ENCODE assay signal across 1 cellular context in genomic region chr7:73667344-73668102, GRCh38.
A peak's percentile ranks its signal among the peaks of the same experiment; 100 is the strongest.
TF ChIP-seq lines count a peak whose summit lies in the region.

A gene with protein sequence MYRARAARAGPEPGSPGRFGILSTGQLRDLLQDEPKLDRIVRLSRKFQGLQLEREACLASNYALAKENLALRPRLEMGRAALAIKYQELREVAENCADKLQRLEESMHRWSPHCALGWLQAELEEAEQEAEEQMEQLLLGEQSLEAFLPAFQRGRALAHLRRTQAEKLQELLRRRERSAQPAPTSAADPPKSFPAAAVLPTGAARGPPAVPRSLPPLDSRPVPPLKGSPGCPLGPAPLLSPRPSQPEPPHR (plus strand): TSS chr7:73667831. CDS start chr7:73667959, 128 bp downstream.

TF ChIP-seq in HepG2, 621 proteins besides CTCF, POLR2A, EP300 and RAD21 (continued from another document and continues in another):
- TF ChIP-seq, protein P1, sequence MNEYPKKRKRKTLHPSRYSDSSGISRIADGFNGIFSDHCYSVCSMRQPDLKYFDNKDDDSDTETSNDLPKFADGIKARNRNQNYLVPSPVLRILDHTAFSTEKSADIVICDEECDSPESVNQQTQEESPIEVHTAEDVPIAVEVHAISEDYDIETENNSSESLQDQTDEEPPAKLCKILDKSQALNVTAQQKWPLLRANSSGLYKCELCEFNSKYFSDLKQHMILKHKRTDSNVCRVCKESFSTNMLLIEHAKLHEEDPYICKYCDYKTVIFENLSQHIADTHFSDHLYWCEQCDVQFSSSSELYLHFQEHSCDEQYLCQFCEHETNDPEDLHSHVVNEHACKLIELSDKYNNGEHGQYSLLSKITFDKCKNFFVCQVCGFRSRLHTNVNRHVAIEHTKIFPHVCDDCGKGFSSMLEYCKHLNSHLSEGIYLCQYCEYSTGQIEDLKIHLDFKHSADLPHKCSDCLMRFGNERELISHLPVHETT (CRISPR knock-in tag; conservative IDR thresholded peaks at IDR 0.05): no peak
- TF ChIP-seq ARID2 (CRISPR knock-in tag; IDR thresholded peaks at IDR 0.05; ENCODE audit: borderline replicate concordance) (no peak), ZNF589 (CRISPR knock-in tag; conservative IDR thresholded peaks at IDR 0.05) (no peak), ZBTB39 (CRISPR knock-in tag; IDR thresholded peaks at IDR 0.05) (no peak), SMC3 (IDR thresholded peaks at IDR 0.05; ENCODE audit: low read length) (no peak), ZMAT5 (CRISPR knock-in tag; IDR thresholded peaks at IDR 0.05; ENCODE audit: borderline replicate concordance, low read depth) (no peak), SKIL (CRISPR knock-in tag; IDR thresholded peaks at IDR 0.05; ENCODE audit: borderline replicate concordance) (no peak), ZNF24 (IDR thresholded peaks at IDR 0.05) (no peak), ZNF205 (CRISPR knock-in tag; IDR thresholded peaks at IDR 0.05) (no peak), DNMT3B (CRISPR knock-in tag; conservative IDR thresholded peaks at IDR 0.05) (no peak), RAD51 (IDR thresholded peaks at IDR 0.05; ENCODE audit: borderline replicate concordance) (no peak), ONECUT2 (CRISPR knock-in tag; IDR thresholded peaks at IDR 0.05) (no peak), KLF9 (CRISPR knock-in tag; IDR thresholded peaks at IDR 0.05; ENCODE audit: low read depth) (no peak), RBFOX2 (IDR thresholded peaks at IDR 0.05; ENCODE audit: low read depth, low read length) (peak; percentile 58), NFKBIZ (CRISPR knock-in tag; IDR thresholded peaks at IDR 0.05) (no peak), ZNF33A (CRISPR knock-in tag; IDR thresholded peaks at IDR 0.05; ENCODE audit: borderline replicate concordance) (no peak), FOXJ3 (CRISPR knock-in tag; IDR thresholded peaks at IDR 0.05; ENCODE audit: borderline replicate concordance) (no peak), RFX5 (IDR thresholded peaks at IDR 0.05; ENCODE audit: low read depth, low read length) (no peak), CREBL2 (CRISPR knock-in tag; IDR thresholded peaks at IDR 0.05; ENCODE audit: borderline replicate concordance) (no peak), KLF13 (CRISPR knock-in tag; IDR thresholded peaks at IDR 0.05) (no peak), ZNF605 (CRISPR knock-in tag; IDR thresholded peaks at IDR 0.05) (0 out of 2 replicates have a peak, but pooled peaks have one; percentile 32), ZNF710 (CRISPR knock-in tag; IDR thresholded peaks at IDR 0.05; ENCODE audit: borderline replicate concordance) (no peak), FOXA1 (IDR thresholded peaks at IDR 0.05) (no peak), FOXA1 (CRISPR knock-in tag; IDR thresholded peaks at IDR 0.05) (no peak), RBM39 (IDR thresholded peaks at IDR 0.05; ENCODE audit: low read depth, low read length, poor library complexity, severe bottlenecking) (no peak), KMT2B (CRISPR knock-in tag; IDR thresholded peaks at IDR 0.05) (no peak), HNF1B (CRISPR knock-in tag; IDR thresholded peaks at IDR 0.05) (peak; percentile 59; the same call in 1 of the 2 replicates), IRX3 (CRISPR knock-in tag; IDR thresholded peaks at IDR 0.05; ENCODE audit: borderline replicate concordance, low read depth) (no peak), PHB2 (IDR thresholded peaks at IDR 0.05; ENCODE audit: partially characterized antibody) (no peak), ZNF260 (CRISPR knock-in tag; IDR thresholded peaks at IDR 0.05; ENCODE audit: borderline replicate concordance, low read depth) (no peak), ZFP36 (IDR thresholded peaks at IDR 0.05; ENCODE audit: borderline replicate concordance, low read depth, low read length, partially characterized antibody) (no peak), ZNF670 (CRISPR knock-in tag; IDR thresholded peaks at IDR 0.05; ENCODE audit: borderline replicate concordance) (no peak), KLF16 (CRISPR knock-in tag; IDR thresholded peaks at IDR 0.05) (peak in 1 of 2 experiments; percentile 49; a peak in 1 of 4 replicates), RARG (CRISPR knock-in tag; IDR thresholded peaks at IDR 0.05; ENCODE audit: low read depth) (no peak), ZNF143 (CRISPR knock-in tag; IDR thresholded peaks at IDR 0.05) (no peak), RBAK (CRISPR knock-in tag; IDR thresholded peaks at IDR 0.05) (no peak)
- TF ChIP-seq, protein P2, sequence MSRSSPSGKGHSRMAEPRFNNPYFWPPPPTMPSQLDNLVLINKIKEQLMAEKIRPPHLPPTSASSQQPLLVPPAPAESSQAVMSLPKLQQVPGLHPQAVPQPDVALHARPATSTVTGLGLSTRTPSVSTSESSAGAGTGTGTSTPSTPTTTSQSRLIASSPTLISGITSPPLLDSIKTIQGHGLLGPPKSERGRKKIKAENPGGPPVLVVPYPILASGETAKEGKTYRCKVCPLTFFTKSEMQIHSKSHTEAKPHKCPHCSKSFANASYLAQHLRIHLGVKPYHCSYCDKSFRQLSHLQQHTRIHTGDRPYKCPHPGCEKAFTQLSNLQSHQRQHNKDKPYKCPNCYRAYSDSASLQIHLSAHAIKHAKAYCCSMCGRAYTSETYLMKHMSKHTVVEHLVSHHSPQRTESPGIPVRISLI (CRISPR knock-in tag; IDR thresholded peaks at IDR 0.05; ENCODE audit: borderline replicate concordance): peak; percentile 41; the same call in 1 of the 2 replicates
- TF ChIP-seq, protein P3, sequence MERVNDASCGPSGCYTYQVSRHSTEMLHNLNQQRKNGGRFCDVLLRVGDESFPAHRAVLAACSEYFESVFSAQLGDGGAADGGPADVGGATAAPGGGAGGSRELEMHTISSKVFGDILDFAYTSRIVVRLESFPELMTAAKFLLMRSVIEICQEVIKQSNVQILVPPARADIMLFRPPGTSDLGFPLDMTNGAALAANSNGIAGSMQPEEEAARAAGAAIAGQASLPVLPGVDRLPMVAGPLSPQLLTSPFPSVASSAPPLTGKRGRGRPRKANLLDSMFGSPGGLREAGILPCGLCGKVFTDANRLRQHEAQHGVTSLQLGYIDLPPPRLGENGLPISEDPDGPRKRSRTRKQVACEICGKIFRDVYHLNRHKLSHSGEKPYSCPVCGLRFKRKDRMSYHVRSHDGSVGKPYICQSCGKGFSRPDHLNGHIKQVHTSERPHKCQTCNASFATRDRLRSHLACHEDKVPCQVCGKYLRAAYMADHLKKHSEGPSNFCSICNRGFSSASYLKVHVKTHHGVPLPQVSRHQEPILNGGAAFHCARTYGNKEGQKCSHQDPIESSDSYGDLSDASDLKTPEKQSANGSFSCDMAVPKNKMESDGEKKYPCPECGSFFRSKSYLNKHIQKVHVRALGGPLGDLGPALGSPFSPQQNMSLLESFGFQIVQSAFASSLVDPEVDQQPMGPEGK (CRISPR knock-in tag; IDR thresholded peaks at IDR 0.05): no peak; the same call in none of the 2 replicates
- TF ChIP-seq, protein P4, sequence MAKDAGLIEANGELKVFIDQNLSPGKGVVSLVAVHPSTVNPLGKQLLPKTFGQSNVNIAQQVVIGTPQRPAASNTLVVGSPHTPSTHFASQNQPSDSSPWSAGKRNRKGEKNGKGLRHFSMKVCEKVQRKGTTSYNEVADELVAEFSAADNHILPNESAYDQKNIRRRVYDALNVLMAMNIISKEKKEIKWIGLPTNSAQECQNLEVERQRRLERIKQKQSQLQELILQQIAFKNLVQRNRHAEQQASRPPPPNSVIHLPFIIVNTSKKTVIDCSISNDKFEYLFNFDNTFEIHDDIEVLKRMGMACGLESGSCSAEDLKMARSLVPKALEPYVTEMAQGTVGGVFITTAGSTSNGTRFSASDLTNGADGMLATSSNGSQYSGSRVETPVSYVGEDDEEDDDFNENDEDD (CRISPR knock-in tag; IDR thresholded peaks at IDR 0.05; ENCODE audit: borderline replicate concordance): no peak
- TF ChIP-seq, protein P5, sequence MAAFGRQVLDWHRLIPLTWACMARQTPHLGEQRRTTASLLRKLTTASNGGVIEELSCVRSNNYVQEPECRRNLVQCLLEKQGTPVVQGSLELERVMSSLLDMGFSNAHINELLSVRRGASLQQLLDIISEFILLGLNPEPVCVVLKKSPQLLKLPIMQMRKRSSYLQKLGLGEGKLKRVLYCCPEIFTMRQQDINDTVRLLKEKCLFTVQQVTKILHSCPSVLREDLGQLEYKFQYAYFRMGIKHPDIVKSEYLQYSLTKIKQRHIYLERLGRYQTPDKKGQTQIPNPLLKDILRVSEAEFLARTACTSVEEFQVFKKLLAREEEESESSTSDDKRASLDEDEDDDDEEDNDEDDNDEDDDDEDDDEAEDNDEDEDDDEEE (CRISPR knock-in tag; IDR thresholded peaks at IDR 0.05): no peak
- TF ChIP-seq, protein P6, sequence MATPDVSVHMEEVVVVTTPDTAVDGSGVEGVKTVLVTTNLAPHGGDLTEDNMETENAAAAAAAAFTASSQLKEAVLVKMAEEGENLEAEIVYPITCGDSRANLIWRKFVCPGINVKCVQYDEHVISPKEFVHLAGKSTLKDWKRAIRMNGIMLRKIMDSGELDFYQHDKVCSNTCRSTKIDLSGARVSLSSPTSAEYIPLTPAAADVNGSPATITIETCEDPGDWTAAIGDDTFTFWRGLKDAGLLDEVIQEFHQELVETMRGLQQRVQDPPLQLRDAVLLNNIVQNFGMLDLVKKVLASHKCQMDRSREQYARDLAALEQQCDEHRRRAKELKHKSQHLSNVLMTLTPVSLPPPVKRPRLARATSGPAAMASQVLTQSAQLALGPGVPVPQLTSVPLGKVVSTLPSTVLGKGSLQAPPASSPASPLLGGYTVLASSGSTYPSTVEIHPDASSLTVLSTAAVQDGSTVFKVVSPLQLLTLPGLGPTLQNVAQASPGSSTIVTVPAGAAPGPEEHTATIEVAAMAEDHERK (CRISPR knock-in tag; IDR thresholded peaks at IDR 0.05; ENCODE audit: low read depth): no peak
- TF ChIP-seq, protein P7, sequence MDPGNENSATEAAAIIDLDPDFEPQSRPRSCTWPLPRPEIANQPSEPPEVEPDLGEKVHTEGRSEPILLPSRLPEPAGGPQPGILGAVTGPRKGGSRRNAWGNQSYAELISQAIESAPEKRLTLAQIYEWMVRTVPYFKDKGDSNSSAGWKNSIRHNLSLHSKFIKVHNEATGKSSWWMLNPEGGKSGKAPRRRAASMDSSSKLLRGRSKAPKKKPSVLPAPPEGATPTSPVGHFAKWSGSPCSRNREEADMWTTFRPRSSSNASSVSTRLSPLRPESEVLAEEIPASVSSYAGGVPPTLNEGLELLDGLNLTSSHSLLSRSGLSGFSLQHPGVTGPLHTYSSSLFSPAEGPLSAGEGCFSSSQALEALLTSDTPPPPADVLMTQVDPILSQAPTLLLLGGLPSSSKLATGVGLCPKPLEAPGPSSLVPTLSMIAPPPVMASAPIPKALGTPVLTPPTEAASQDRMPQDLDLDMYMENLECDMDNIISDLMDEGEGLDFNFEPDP (CRISPR knock-in tag; conservative IDR thresholded peaks at IDR 0.05): no peak
